Comparison of ENCODE assay signal across 22 cellular contexts in the genomic region with DNA sequence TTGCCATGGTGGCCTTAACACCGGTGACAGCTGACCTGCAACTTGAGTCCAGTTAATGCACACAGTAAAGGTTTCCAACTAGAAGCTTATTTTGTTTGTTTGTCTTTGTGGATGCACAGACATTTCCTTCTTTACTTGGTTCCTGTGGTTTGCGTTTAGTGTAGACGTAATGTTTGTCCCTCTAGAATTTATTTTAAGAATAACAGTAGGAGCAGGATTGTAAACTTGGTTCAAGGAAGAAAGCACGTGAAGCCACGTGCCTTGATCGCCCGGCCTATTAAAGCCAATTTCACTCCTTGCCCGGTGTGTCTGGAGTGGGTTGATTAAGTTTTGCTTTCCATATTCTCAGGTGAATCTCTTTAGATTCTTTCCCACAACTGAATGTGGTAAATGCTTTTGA.
"Had no signal": no experiment of that assay in that cellular context is flagged by ENCODE, and none has a peak within 500 bp of the region (broad histone marks: within the 10 kb centered on the region; RNA-seq: fewer than 3 reads in every experiment).

No MANE protein-coding gene starts in this region.

- H3K27ac ChIP-seq: PC-9, SJCRH30, SK-N-MC had no signal

- H3K36me3 ChIP-seq: MG63, Peyer's patch, SJCRH30 had no signal

- H3K27me3 ChIP-seq: MG63, Peyer's patch, SJCRH30 had no signal

- DNase-seq: IMR-90, Karpas-422, KG1, MG63, NCI-H1105, NCI-H1417, NCI-H1436 treated with DMSO at 0.1 percent for 48 hours, NCI-H1694, NCI-H187 treated with DMSO at 0.1 percent for 48 hours, NCI-H2081, NCI-H2107, NCI-H2227 treated with DMSO at 0.1 percent for 48 hours, NCI-H524, NCI-H526 treated with DMSO at 0.1 percent for 48 hours, NCI-H748 treated with DMSO at 0.1 percent for 48 hours, PC-9, Peyer's patch, SHP77 treated with DMSO at 0.1 percent for 48 hours had no signal

- H3K4me1 ChIP-seq: Peyer's patch had no signal

- H3K4me3 ChIP-seq: MG63, PC-9, Peyer's patch, SJCRH30, SK-N-MC had no signal

- H3K4me2 ChIP-seq: PC-9 had no signal

- H3K9me3 ChIP-seq: MG63, Peyer's patch, SJCRH30 had no signal

- H2AFZ ChIP-seq: PC-9 had no signal

- ATAC-seq: HepG2, Right ventricle myocardium inferior had no signal
